ENCODE assay signal across 12 cellular contexts in the genomic region with DNA sequence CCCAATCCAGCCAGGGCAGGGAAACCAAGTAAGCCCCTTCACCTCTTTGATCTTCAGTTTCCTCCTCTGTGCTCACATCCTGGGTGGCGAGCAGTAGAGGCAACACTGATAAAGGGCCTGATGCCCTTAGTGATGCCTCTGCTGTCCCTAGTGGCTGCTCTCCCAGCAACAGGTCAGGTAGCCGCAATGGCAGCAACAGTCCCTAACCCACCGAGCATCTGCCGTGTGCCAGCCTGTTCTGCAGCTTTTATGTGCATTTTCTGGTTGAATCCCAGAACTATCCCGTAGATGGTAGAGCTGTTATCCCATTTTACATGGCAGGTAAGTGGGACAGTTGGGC. TPM values are rescaled to one million over a fixed set of nuclear protein-coding genes. Genes with fewer than 3 reads are reported as not detected.
A peak's percentile ranks its signal among the peaks of the same experiment; 100 is the strongest.
DNase-seq lines count a peak whose midpoint lies in the region; ATAC-seq and TF ChIP-seq lines count a peak whose summit lies in the region.
"Had no signal": no experiment of that assay in that cellular context is flagged by ENCODE, and none has a peak within 500 bp of the region (broad histone marks: within the 10 kb centered on the region; RNA-seq: fewer than 3 reads in every experiment).

No MANE protein-coding gene starts in this region.

- no TSS peak for BruUV-seq in OCI-LY7 (replicated peaks; lab: Mats Ljungman, UMichigan)

- H3K27me3 Mint-ChIP-seq in endodermal cell (ENCODE audit: insufficient read depth): no peaks in the 10 kb centered on the region

- peak; percentile 58 for ATAC-seq in stimulated activated effector memory CD8-positive, alpha-beta T cell treated with anti-CD3 and anti-CD28 coated beads, Interleukin-12 subunit alpha, Interleukin-12 subunit beta, amount 100 ng/mL, for 72 hours
- ATAC-seq in left ventricle myocardium superior: no peak
- no peak for ATAC-seq in HG03460 (IDR thresholded peaks at IDR 0.05; ENCODE audit: unreplicated experiment)

- intact Hi-C loops in OCI-LY7 (cut with micrococcal nuclease; ENCODE audit: unreplicated experiment) (no loop called here), left ventricle myocardium superior (cut with micrococcal nuclease) (no loop called here)

- DNase-seq in activated gamma-delta T cell treated with Interleukin-2 at 50 U/mL for 16 hours (peak; percentile 40), activated gamma-delta T cell (lab: John Stamatoyannopoulos, UW) (no peak), OCI-LY7 (ENCODE audit: low spot score) (peak; percentile 77), endodermal cell (peak; percentile 77), DMS79 (lab: John Stamatoyannopoulos, UW) (no peak), left ventricle myocardium superior (no peak)
- no peak for DNase-seq in stimulated activated effector memory CD8-positive, alpha-beta T cell treated with anti-CD3 and anti-CD28 coated beads, Interleukin-12 subunit alpha, Interleukin-12 subunit beta, amount 100 ng/mL, for 72 hours (ENCODE audit: low spot score in 2 of 2)
- DNase-seq: activated CD4-positive, CD25-positive, alpha-beta regulatory T cell treated with anti-CD3 and anti-CD28 coated beads, Interleukin-2, amount 50 U/mL, for 72 hours; Caco-2; NCI-H2171; tibial artery had no signal

- H3K27me3 ChIP-seq in endodermal cell (ENCODE audit: control insufficient read depth, insufficient read depth, low read length, poor library complexity, severe bottlenecking): no peaks in the 10 kb centered on the region
- H3K27me3 ChIP-seq: tibial artery had no signal

- no peaks in the 10 kb centered on the region for H3K9me2 ChIP-seq in OCI-LY7 (ENCODE audit: insufficient read depth, low read length)

- CTCF ChIA-PET in OCI-LY7 (lab: Charles Lee; ENCODE audit: unreplicated experiment): interaction anchor here (1.0 kb wide), 1 partner anchor 8 kb away, joined by 3 read pairs; no protein-coding TSS in a partner anchor

- H3K36me3 ChIP-seq in OCI-LY7 (ENCODE audit: insufficient read depth, low read length): peaks cover 29% of the 10 kb centered on the region; the same call in 1 of the 2 replicates
- peaks cover 59% of the 10 kb centered on the region for H3K36me3 ChIP-seq in endodermal cell (ENCODE audit: control insufficient read depth, insufficient read depth, low read length)

- WGBS in endodermal cell (ENCODE audit: insufficient coverage in 1 of 2, insufficient read length in 1 of 2), 2 experiments: 90 to 96% methylated on average over 5 of the region's 5 CpGs

- no peaks in the 10 kb centered on the region for H4K20me1 ChIP-seq in OCI-LY7 (ENCODE audit: insufficient read depth, low read length)

- no peak overlapping the region for H3K4me3 Mint-ChIP-seq in endodermal cell
- no peak overlapping the region for H3K4me3 Mint-ChIP-seq in stimulated activated effector memory CD8-positive, alpha-beta T cell treated with anti-CD3 and anti-CD28 coated beads, Interleukin-12 subunit alpha, Interleukin-12 subunit beta, amount 100 ng/mL, for 72 hours

- H3K4me3 ChIP-seq in OCI-LY7 (ENCODE audit: low read depth, low read length, poor library complexity, severe bottlenecking) (no peak overlapping the region), endodermal cell (ENCODE audit: low read length) (no peak overlapping the region)
- H3K4me3 ChIP-seq: tibial artery had no signal

- no peak overlapping the region for H3K4me2 ChIP-seq in OCI-LY7 (ENCODE audit: low read length)

- no peak overlapping the region for H3K9ac ChIP-seq in endodermal cell (ENCODE audit: extremely low read depth, low read length, poor library complexity, severe bottlenecking)

- H3K4me1 ChIP-seq in OCI-LY7 (ENCODE audit: insufficient read depth, low read length, poor library complexity, severe bottlenecking) (peaks cover 16% of the 10 kb centered on the region), endodermal cell (ENCODE audit: control insufficient read depth, insufficient read depth, low read length) (no peaks in the 10 kb centered on the region)

- H3K4me1 Mint-ChIP-seq in endodermal cell: peaks cover 5% of the 10 kb centered on the region
- peaks cover 27% of the 10 kb centered on the region for H3K4me1 Mint-ChIP-seq in stimulated activated effector memory CD8-positive, alpha-beta T cell treated with anti-CD3 and anti-CD28 coated beads, Interleukin-12 subunit alpha, Interleukin-12 subunit beta, amount 100 ng/mL, for 72 hours

- peaks cover 50% of the 10 kb centered on the region for H3K36me3 Mint-ChIP-seq in endodermal cell (ENCODE audit: low read depth)
- peaks cover 76% of the 10 kb centered on the region for H3K36me3 Mint-ChIP-seq in stimulated activated effector memory CD8-positive, alpha-beta T cell treated with anti-CD3 and anti-CD28 coated beads, Interleukin-12 subunit alpha, Interleukin-12 subunit beta, amount 100 ng/mL, for 72 hours

- no peaks in the 10 kb centered on the region for H3K9me3 ChIP-seq in OCI-LY7 (ENCODE audit: low read length)
- no peaks in the 10 kb centered on the region for H3K9me3 ChIP-seq in endodermal cell (ENCODE audit: control insufficient read depth, low read length)
- H3K9me3 ChIP-seq: Caco-2, tibial artery had no signal

- H3K9me3 Mint-ChIP-seq in endodermal cell: no peaks in the 10 kb centered on the region
- no peaks in the 10 kb centered on the region for H3K9me3 Mint-ChIP-seq in stimulated activated effector memory CD8-positive, alpha-beta T cell treated with anti-CD3 and anti-CD28 coated beads, Interleukin-12 subunit alpha, Interleukin-12 subunit beta, amount 100 ng/mL, for 72 hours

- POLR2A ChIA-PET in OCI-LY7 (lab: Charles Lee): no interaction called here

- TF ChIP-seq CTCF in OCI-LY7 (conservative IDR thresholded peaks at IDR 0.05; ENCODE audit: low read length) (peak; percentile 76), endodermal cell (conservative IDR thresholded peaks at IDR 0.05) (peak; percentile 74)

- H3K27ac ChIP-seq in OCI-LY7 (ENCODE audit: low read depth, low read length, poor library complexity, severe bottlenecking): no peak overlapping the region
- H3K27ac ChIP-seq in endodermal cell (ENCODE audit: low read depth, low read length): no peak overlapping the region
- H3K27ac ChIP-seq: tibial artery had no signal

- H2AFZ ChIP-seq in OCI-LY7 (ENCODE audit: low read length): no peak overlapping the region

- peaks cover 7% of the 10 kb centered on the region; the same call in 1 of the 2 replicates for H3K79me2 ChIP-seq in OCI-LY7 (ENCODE audit: insufficient read depth, low read depth, low read length)

- H3K27ac Mint-ChIP-seq in endodermal cell: peak overlapping the region; percentile 10
- H3K27ac Mint-ChIP-seq in stimulated activated effector memory CD8-positive, alpha-beta T cell treated with anti-CD3 and anti-CD28 coated beads, Interleukin-12 subunit alpha, Interleukin-12 subunit beta, amount 100 ng/mL, for 72 hours: peak overlapping the region; percentile 78

RNA-seq across cellular contexts. Expression of a gene that starts 5.2 kb away (rescaled TPM):
- 43.2 and 56.8 TPM in 2 replicates for total RNA-seq in OCI-LY7 (2014; rRNA removed; shearing (Covaris generic))
- 62.9 and 70.0 TPM in 2 replicates for total RNA-seq in OCI-LY7 (2022)
- total RNA-seq in endodermal cell: 10 to 100 TPM; 62.9 to 67.4 TPM
- polyA plus RNA-seq in endodermal cell (2013, experiment 1 of 2): 54.0 TPM
- 51.0 TPM for polyA plus RNA-seq in endodermal cell (2013, experiment 2 of 2)
- 60.4 TPM for total RNA-seq in left ventricle myocardium superior

RNA-seq across cellular contexts. Expression of a gene that starts 28.0 kb away (rescaled TPM):
- total RNA-seq in OCI-LY7 (2014; rRNA removed; shearing (Covaris generic)): 11.2 and 17.4 TPM in 2 replicates
- total RNA-seq in OCI-LY7 (2022) (10.0 and 13.8 TPM in 2 replicates), endodermal cell (10 to 100 TPM; 19.7 to 24.2 TPM), left ventricle myocardium superior (77.5 TPM)
- 23.3 TPM for polyA plus RNA-seq in endodermal cell (2013, experiment 1 of 2)
- 23.8 TPM for polyA plus RNA-seq in endodermal cell (2013, experiment 2 of 2)

RNA-seq across cellular contexts. Expression of a gene that starts 31.3 kb away (rescaled TPM):
- 3,446 and 3,598 TPM in 2 replicates for total RNA-seq in OCI-LY7 (2014; rRNA removed; shearing (Covaris generic))
- total RNA-seq in OCI-LY7 (2022) (5,974 and 7,097 TPM in 2 replicates), endodermal cell (1,000 to 10,000 TPM; 5,233 to 6,894 TPM), left ventricle myocardium superior (7,191 TPM)
- polyA plus RNA-seq in endodermal cell (2013, experiment 1 of 2): 1,429 TPM
- 1,867 TPM for polyA plus RNA-seq in endodermal cell (2013, experiment 2 of 2)

RNA-seq across cellular contexts. Expression of a gene that starts 40.1 kb away (rescaled TPM):
- total RNA-seq in OCI-LY7 (2014; rRNA removed; shearing (Covaris generic)): 37.7 and 60.4 TPM in 2 replicates
- total RNA-seq in OCI-LY7 (2022): 35.9 and 43.4 TPM in 2 replicates
- 10 to 100 TPM; 32.8 to 36.5 TPM for total RNA-seq in endodermal cell
- 44.3 TPM for polyA plus RNA-seq in endodermal cell (2013, experiment 1 of 2)
- polyA plus RNA-seq in endodermal cell (2013, experiment 2 of 2): 45.3 TPM
- total RNA-seq in left ventricle myocardium superior: 25.0 TPM

RNA-seq across cellular contexts. Expression of a gene that starts 42.2 kb away (rescaled TPM):
- total RNA-seq in OCI-LY7 (2014; rRNA removed; shearing (Covaris generic)): 16.1 and 26.4 TPM in 2 replicates
- 17.9 and 25.3 TPM in 2 replicates for total RNA-seq in OCI-LY7 (2022)
- 10 to 100 TPM; 23.3 to 24.9 TPM for total RNA-seq in endodermal cell
- 52.4 TPM for polyA plus RNA-seq in endodermal cell (2013, experiment 1 of 2)
- 52.7 TPM for polyA plus RNA-seq in endodermal cell (2013, experiment 2 of 2)
- 39.3 TPM for total RNA-seq in left ventricle myocardium superior

Comparison
In these comparisons a context has a peak if more than half of its experiments do, and no peak if none do; other contexts are left out.
1. DNase-seq: peak in activated gamma-delta T cell treated with Interleukin-2 at 50 U/mL for 16 hours (single experiment), OCI-LY7 (single experiment) and endodermal cell (single experiment); none in activated gamma-delta T cell (single experiment), stimulated activated effector memory CD8-positive, alpha-beta T cell treated with anti-CD3 and anti-CD28 coated beads, Interleukin-12 subunit alpha, Interleukin-12 subunit beta, amount 100 ng/mL, for 72 hours (0 of 2), DMS79 (single experiment) and left ventricle myocardium superior (single experiment).